9 cellular contexts compared by ENCODE assay signal in the genomic region with DNA sequence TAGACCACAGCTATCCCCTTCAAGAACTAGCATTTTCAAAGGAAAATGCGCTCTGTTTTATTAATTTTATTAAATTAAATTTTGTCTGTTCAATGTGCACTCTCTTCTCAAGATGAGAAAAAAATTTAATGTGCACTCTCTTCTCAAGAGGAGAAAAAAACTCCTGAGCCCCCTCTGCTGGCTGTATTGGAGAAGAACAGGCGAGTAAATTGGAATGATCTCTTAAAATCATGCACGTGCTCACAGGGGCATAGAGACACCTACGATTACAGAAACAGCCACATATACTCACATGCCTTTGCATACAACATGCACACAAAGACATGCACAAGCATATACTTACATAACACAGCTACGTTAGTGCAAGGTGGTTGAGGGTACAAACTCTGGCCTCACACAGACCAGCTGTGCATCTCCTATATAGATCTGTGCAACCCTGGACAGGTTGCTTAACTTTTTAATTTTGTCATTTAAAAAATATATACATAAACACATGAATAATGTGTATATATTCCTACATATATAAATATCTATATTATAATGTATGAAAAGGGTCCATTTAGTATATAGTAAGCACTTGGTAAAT.
DNase-seq lines count a peak whose midpoint lies in the region; ATAC-seq and TF ChIP-seq lines count a peak whose summit lies in the region.
"Had no signal": no experiment of that assay in that cellular context is flagged by ENCODE, and none has a peak within 500 bp of the region (broad histone marks: within the 10 kb centered on the region; RNA-seq: fewer than 3 reads in every experiment).

No MANE protein-coding gene starts in this region.

- H3F3A ChIP-seq in OCI-LY1 (ENCODE audit: insufficient read depth, low read length): no peaks in the 10 kb centered on the region

- H3K18ac ChIP-seq in mesenchymal stem cell (ENCODE audit: low read depth in 1 of 2, low read length in 2 of 2): no peak overlapping the region

- no peaks in the 10 kb centered on the region for H3K79me2 ChIP-seq in OCI-LY1 (ENCODE audit: insufficient read depth, low read length)

- POLR2A ChIA-PET in AG04450 (lab: Yijun Ruan, JAX): no interaction called here

- H2AK5ac ChIP-seq in mesenchymal stem cell (ENCODE audit: low read length, severe bottlenecking): no peak overlapping the region

- H3K4me3 ChIP-seq in AG04450 (ENCODE audit: low read depth, low read length) (no peak overlapping the region), OCI-LY1 (ENCODE audit: low read depth, low read length, poor library complexity, severe bottlenecking) (no peak overlapping the region), choroid plexus epithelial cell (ENCODE audit: low read depth, low read length) (no peak overlapping the region), mesenchymal stem cell (ENCODE audit: insufficient read depth in 1 of 2, low read depth in 1 of 2, low read length in 2 of 2) (no peak overlapping the region)

- ATAC-seq in HG02870 (IDR thresholded peaks at IDR 0.05; ENCODE audit: unreplicated experiment): peak; percentile 73
- ATAC-seq in GM21447 (IDR thresholded peaks at IDR 0.05; ENCODE audit: unreplicated experiment): no peak
- ATAC-seq: effector memory CD8-positive, alpha-beta T cell had no signal

- H4K91ac ChIP-seq in mesenchymal stem cell (ENCODE audit: low read length): no peak overlapping the region

- H2AFZ ChIP-seq in OCI-LY1 (ENCODE audit: low read length): no peak overlapping the region
- no peak overlapping the region for H2AFZ ChIP-seq in mesenchymal stem cell (ENCODE audit: low read depth, low read length)

- CTCF ChIA-PET in AG04450 (lab: Charles Lee): interaction anchor here (0.6 to 2.0 kb wide), 8 partner anchors 27 to 94 kb away, joined by 3 to 7 read pairs (median 3); no protein-coding TSS in a partner anchor

- H3K23ac ChIP-seq in mesenchymal stem cell (ENCODE audit: low read length in 2 of 2): no peak overlapping the region

- no peak for DNase-seq in AG04450 (ENCODE audit: low read depth, low spot score)
- peak; percentile 29 for DNase-seq in G401 (ENCODE audit: low spot score)
- peak; percentile 35 for DNase-seq in choroid plexus epithelial cell (ENCODE audit: low read depth)
- DNase-seq in mesenchymal stem cell: peak; percentile 9
- DNase-seq in T1000 (lab: John Stamatoyannopoulos, UW): no peak

- H3K4me2 ChIP-seq in OCI-LY1 (ENCODE audit: low read length): no peak overlapping the region
- no peak overlapping the region for H3K4me2 ChIP-seq in mesenchymal stem cell (ENCODE audit: low read length, poor library complexity, severe bottlenecking)

- H3K9ac ChIP-seq in OCI-LY1 (ENCODE audit: low read length): no peak overlapping the region
- no peak overlapping the region for H3K9ac ChIP-seq in mesenchymal stem cell (ENCODE audit: low read length)

- no peaks in the 10 kb centered on the region for H4K20me1 ChIP-seq in OCI-LY1 (ENCODE audit: insufficient read depth, low read length)

- no peak overlapping the region for H2BK120ac ChIP-seq in mesenchymal stem cell (ENCODE audit: low read depth, low read length)

- peaks cover 3% of the 10 kb centered on the region; the same call in 1 of the 2 replicates for H3K9me3 ChIP-seq in AG04450 (ENCODE audit: control insufficient read depth, insufficient read depth, low read length)
- H3K9me3 ChIP-seq in OCI-LY1 (ENCODE audit: low read length): no peaks in the 10 kb centered on the region
- H3K9me3 ChIP-seq in mesenchymal stem cell (ENCODE audit: control insufficient read depth, low read length): no peaks in the 10 kb centered on the region

- no peak overlapping the region for H3K14ac ChIP-seq in mesenchymal stem cell (ENCODE audit: low read length in 2 of 2)

- no peak overlapping the region for H2BK5ac ChIP-seq in mesenchymal stem cell (ENCODE audit: low read depth, low read length, poor library complexity, severe bottlenecking)

- no peaks in the 10 kb centered on the region for H3K9me2 ChIP-seq in OCI-LY1 (ENCODE audit: low read depth, low read length)

- H2BK12ac ChIP-seq in mesenchymal stem cell (ENCODE audit: low read length in 2 of 2): no peak overlapping the region

- WGBS in mesenchymal stem cell: 4% methylated on average over 3 of the region's 5 CpGs

- H4K8ac ChIP-seq in mesenchymal stem cell (ENCODE audit: low read length): no peak overlapping the region

- H3K79me1 ChIP-seq in mesenchymal stem cell (replicated peaks; ENCODE audit: low read length, poor library complexity, severe bottlenecking): no peaks in the 10 kb centered on the region

- TF ChIP-seq CTCF in AG04450 (IDR thresholded peaks at IDR 0.05; ENCODE audit: low read depth, low read length) (peak; percentile 58), OCI-LY1 (IDR thresholded peaks at IDR 0.05; ENCODE audit: low read length) (peak; percentile 44), choroid plexus epithelial cell (conservative IDR thresholded peaks at IDR 0.05; ENCODE audit: low read depth, low read length) (peak; percentile 57)

- no peak overlapping the region for H3K4ac ChIP-seq in mesenchymal stem cell (ENCODE audit: low read depth in 1 of 2, low read length in 2 of 2)

- H2BK15ac ChIP-seq in mesenchymal stem cell (ENCODE audit: low read depth, poor library complexity, severe bottlenecking): no peak overlapping the region

- no peaks in the 10 kb centered on the region for H3K36me3 ChIP-seq in OCI-LY1 (ENCODE audit: insufficient read depth, low read length)
- H3K36me3 ChIP-seq in mesenchymal stem cell (ENCODE audit: control insufficient read depth in 1 of 2, insufficient read depth in 2 of 2, low read depth in 1 of 2, low read length in 2 of 2): no peaks in the 10 kb centered on the region

- H3K27ac ChIP-seq in AG04450 (ENCODE audit: low read depth, low read length) (no peak overlapping the region), OCI-LY1 (ENCODE audit: low read depth, low read length, poor library complexity, severe bottlenecking) (no peak overlapping the region), mesenchymal stem cell (ENCODE audit: low read length, poor library complexity, severe bottlenecking) (no peak overlapping the region)

- no peaks in the 10 kb centered on the region for H3K4me1 ChIP-seq in OCI-LY1 (ENCODE audit: insufficient read depth, low read length, severe bottlenecking)
- no peaks in the 10 kb centered on the region for H3K4me1 ChIP-seq in mesenchymal stem cell (ENCODE audit: control insufficient read depth, insufficient read depth, low read depth, low read length)

- H3K27me3 ChIP-seq in AG04450 (ENCODE audit: control insufficient read depth, insufficient read depth, low read length) (no peaks in the 10 kb centered on the region), OCI-LY1 (ENCODE audit: insufficient read depth, low read length) (no peaks in the 10 kb centered on the region), mesenchymal stem cell (ENCODE audit: control insufficient read depth in 1 of 2, insufficient read depth in 1 of 2, low read length in 2 of 2) (peaks cover 0 to 26% of the 10 kb centered on the region in 2 experiments)

- in situ Hi-C loops in G401 (cut with HindIII; ENCODE audit: low sequenced_read_pairs): no loop called here

Comparison
In these comparisons a context has a peak if more than half of its experiments do, and no peak if none do; other contexts are left out.
1. DNase-seq: peak in G401 (single experiment), choroid plexus epithelial cell (single experiment) and mesenchymal stem cell (single experiment); none in AG04450 (single experiment) and T1000 (single experiment).
2. Peak in every context shown above with its lines, with median percentiles within 50 percentile points of each other: CTCF ChIP-seq.